ENCODE assay signal across 32 cellular contexts in genomic region chr18:52897611-52898010, GRCh38.
"Had no signal": no experiment of that assay in that cellular context is flagged by ENCODE, and none has a peak within 500 bp of the region (broad histone marks: within the 10 kb centered on the region; RNA-seq: fewer than 3 reads in every experiment).

No MANE protein-coding gene starts in this region.

- H2AFZ ChIP-seq: PC-9 had no signal

- H3K36me3 ChIP-seq: cardiac muscle cell, WERI-Rb-1 had no signal

- H3K4me2 ChIP-seq: KMS-11, PC-9 had no signal

- H3K27me3 ChIP-seq: cardiac muscle cell had no signal

- H3K4me3 ChIP-seq: cardiac muscle cell, PC-9 had no signal

- DNase-seq: activated CD4-positive, alpha-beta memory T cell treated with anti-CD3 and anti-CD28 coated beads, Interleukin-2, amount 10 ng/mL, durations not matched to agents 7 days and 5 days; activated CD4-positive, alpha-beta T cell treated with anti-CD3 and anti-CD28 coated beads for 1 hour; activated CD4-positive, alpha-beta T cell treated with anti-CD3 and anti-CD28 coated beads for 48 hours; activated CD4-positive, CD25-positive, alpha-beta regulatory T cell; activated CD8-positive, alpha-beta memory T cell treated with anti-CD3 and anti-CD28 coated beads for 24 hours; activated CD8-positive, alpha-beta memory T cell treated with anti-CD3 and anti-CD28 coated beads, Interleukin-2, amount 10 ng/mL, durations not matched to agents 7 days and 5 days; activated CD8-positive, alpha-beta memory T cell treated with anti-CD3 and anti-CD28 coated beads, Interleukin-2, amount 50 U/mL, for 48 hours; activated effector memory CD4-positive, alpha-beta T cell treated with anti-CD3 and anti-CD28 coated beads, Interleukin-2, amount 50 U/mL, for 16 hours; activated naive CD4-positive, alpha-beta T cell; activated naive CD4-positive, alpha-beta T cell treated with anti-CD3 and anti-CD28 coated beads, Interleukin-2, amount 50 U/mL, for 16 hours; activated naive CD8-positive, alpha-beta T cell treated with anti-CD3 and anti-CD28 coated beads for 36 hours; activated T-cell treated with anti-CD3 and anti-CD28 coated beads, Interleukin-2, amount 50 U/mL, for 48 hours; amniotic stem cell; aorta; MM.1S; MV-4-11; NCI-H1092; NCI-H1436 treated with DMSO at 0.1 percent for 48 hours; NCI-H187; NCI-H2081; NCI-H2171 treated with DMSO at 0.1 percent for 48 hours; NCI-H226; NCI-H524 treated with DMSO at 0.1 percent for 48 hours; NK-92 treated with Interleukin-12 subunit alpha and Interleukin-12 subunit beta, amount 100 ng/mL, for 24 hours; PC-9; SIG-M5; T1000 had no signal

- H3K9ac ChIP-seq: KMS-11 had no signal

- ATAC-seq: activated CD8-positive, alpha-beta memory T cell treated with anti-CD3 and anti-CD28 coated beads, Interleukin-2, amount 10 ng/mL, durations not matched to agents 7 days and 5 days; Right ventricle myocardium inferior had no signal

- H3K27ac ChIP-seq: cardiac muscle cell, KMS-11, PC-9, RWPE1, WERI-Rb-1 had no signal
